Comparison of ENCODE assay signal across 14 cellular contexts in the genomic region with DNA sequence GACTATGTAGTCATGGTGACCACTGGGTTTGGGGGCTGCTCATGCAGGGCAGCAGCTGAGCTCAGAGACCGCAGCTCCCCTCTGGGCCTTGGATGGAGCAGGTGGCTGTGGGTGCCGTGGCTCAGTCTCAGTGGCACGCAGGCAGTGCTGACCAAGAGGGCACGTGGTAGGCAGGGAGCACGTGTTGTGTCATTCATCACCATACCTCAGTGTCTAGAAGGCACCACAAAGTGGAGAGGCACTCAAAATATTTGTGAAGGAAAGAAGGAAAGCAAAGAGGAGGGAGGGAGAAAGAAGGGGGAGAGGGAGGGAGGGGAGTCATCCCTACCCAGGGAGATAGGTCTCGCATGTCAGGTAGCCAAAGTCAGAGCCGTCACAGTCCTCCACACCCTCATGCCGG. TPM values are rescaled to one million over a fixed set of nuclear protein-coding genes. Genes with fewer than 3 reads are reported as not detected.
DNase-seq lines count a peak whose midpoint lies in the region; ATAC-seq, FAIRE-seq and TF ChIP-seq lines count a peak whose summit lies in the region.
"Had no signal": no experiment of that assay in that cellular context is flagged by ENCODE, and none has a peak within 500 bp of the region (broad histone marks: within the 10 kb centered on the region; RNA-seq: fewer than 3 reads in every experiment).

No MANE protein-coding gene starts in this region.

- ATAC-seq in HepG2 (no peak), right lobe of liver (no peak), GM18867 (IDR thresholded peaks at IDR 0.05; ENCODE audit: unreplicated experiment) (no peak)
- ATAC-seq: CD8-positive, alpha-beta T cell had no signal

- no peak for TF ChIP-seq EP300 in HepG2 (IDR thresholded peaks at IDR 0.05; ENCODE audit: low read depth in 2 of 2, low read length in 2 of 2)
- no peak for TF ChIP-seq EP300 in HepG2 (CRISPR knock-in tag; IDR thresholded peaks at IDR 0.05; ENCODE audit: borderline replicate concordance)

- no peaks in the 10 kb centered on the region for H3K4me1 Mint-ChIP-seq in endodermal cell
- H3K4me1 Mint-ChIP-seq: B cell had no signal

- no peak for TF ChIP-seq CTCF in HepG2 (CRISPR knock-in tag; IDR thresholded peaks at IDR 0.05)
- no peak for TF ChIP-seq CTCF in right lobe of liver (IDR thresholded peaks at IDR 0.05)
- TF ChIP-seq CTCF in endodermal cell (conservative IDR thresholded peaks at IDR 0.05): no peak
- no peak for TF ChIP-seq CTCF in osteoblast (IDR thresholded peaks at IDR 0.05; ENCODE audit: extremely low read depth, low read depth, low read length)

- H2AFZ ChIP-seq in HepG2 (ENCODE audit: low read length): no peak overlapping the region
- no peak overlapping the region for H2AFZ ChIP-seq in osteoblast (ENCODE audit: low read length)

- CTCF ChIA-PET in HepG2 (lab: Yijun Ruan, JAX; ENCODE audit: low intra/inter-chr PET ratio, low total read pairs): no interaction called here

- TF ChIP-seq POLR2A in HepG2 (IDR thresholded peaks at IDR 0.05; ENCODE audit: insufficient read depth in 1 of 2, low read depth in 2 of 2, low read length in 2 of 2) (no peak), right lobe of liver (IDR thresholded peaks at IDR 0.05) (no peak)

- in situ Hi-C loops in HepG2 (cut with HindIII; ENCODE audit: extremely low pct_ligation_motif_present, low pct_unique_long_range_greater_than_20kb): no loop called here

- no peak overlapping the region for H3K9ac ChIP-seq in HepG2 (ENCODE audit: insufficient read depth, low read depth, low read length)
- H3K9ac ChIP-seq in endodermal cell (ENCODE audit: extremely low read depth, low read length, poor library complexity, severe bottlenecking): no peak overlapping the region
- H3K9ac ChIP-seq: BLaER1 treated with 17β-estradiol and CSF1 and Interleukin-3, amounts not matched to agents 10 nM and 100 nM had no signal

- H3K9me3 Mint-ChIP-seq in endodermal cell: no peaks in the 10 kb centered on the region

- POLR2A ChIA-PET in HepG2 (lab: Yijun Ruan, JAX): no interaction called here

- no peak for DNase-seq in HepG2 (ENCODE audit: low spot score)
- no peak for DNase-seq in right lobe of liver
- DNase-seq in endodermal cell: peak; percentile 22
- peak; percentile 17 for DNase-seq in osteoblast (ENCODE audit: insufficient read length, low spot score, missing footprints)
- no peak for DNase-seq in HPDE6-E6E7 (ENCODE audit: extremely low spot score)
- no peak for DNase-seq in T-helper 2 cell
- DNase-seq: Calu3; CD8-positive, alpha-beta T cell; DMS79 treated with DMSO at 0.1 percent for 48 hours; GF-D8 had no signal

- intact Hi-C loops in HepG2 (cut with micrococcal nuclease; ENCODE audit: unreplicated experiment) (no loop called here), right lobe of liver (cut with DNase I) (no loop called here)

- H3K4me3 Mint-ChIP-seq in endodermal cell: no peak overlapping the region
- H3K4me3 Mint-ChIP-seq: B cell; CD8-positive, alpha-beta T cell had no signal

- FAIRE-seq in HepG2 (lab: Jason Lieb, UNC): no peak

- H3K27ac ChIP-seq in HepG2 (ENCODE audit: extremely low read length, insufficient read depth, low read length): no peak overlapping the region
- no peak overlapping the region for H3K27ac ChIP-seq in right lobe of liver
- H3K27ac ChIP-seq in endodermal cell (ENCODE audit: low read depth, low read length): no peak overlapping the region
- no peak overlapping the region for H3K27ac ChIP-seq in osteoblast (ENCODE audit: low read depth, low read length)

- H3K4me3 ChIP-seq in HepG2 (replicated peaks in 1 of 3; ENCODE audit: insufficient read depth in 1 of 3, low read depth in 2 of 3, low read length in 3 of 3): no peak overlapping the region
- H3K4me3 ChIP-seq in right lobe of liver: no peak overlapping the region
- no peak overlapping the region for H3K4me3 ChIP-seq in endodermal cell (ENCODE audit: low read length)
- no peak overlapping the region for H3K4me3 ChIP-seq in osteoblast (ENCODE audit: insufficient read depth, low read length)
- H3K4me3 ChIP-seq: BLaER1 treated with 17β-estradiol and CSF1 and Interleukin-3, amounts not matched to agents 10 nM and 100 nM; HAP-1 had no signal

- H3K27ac Mint-ChIP-seq in endodermal cell: no peak overlapping the region
- H3K27ac Mint-ChIP-seq: B cell; CD8-positive, alpha-beta T cell had no signal

- H4K20me1 ChIP-seq in HepG2 (ENCODE audit: insufficient read depth, low read length) (no peaks in the 10 kb centered on the region), osteoblast (ENCODE audit: insufficient read depth, low read length) (no peaks in the 10 kb centered on the region)
- H4K20me1 ChIP-seq: BLaER1 treated with 17β-estradiol and CSF1 and Interleukin-3, amounts not matched to agents 10 nM and 100 nM had no signal

- no peak for TF ChIP-seq RAD21 in HepG2 (CRISPR knock-in tag; IDR thresholded peaks at IDR 0.05)

- H3K4me2 ChIP-seq in HepG2 (ENCODE audit: low read depth, low read length) (no peak overlapping the region), osteoblast (ENCODE audit: insufficient read depth, low read length) (no peak overlapping the region)

- H3K36me3 Mint-ChIP-seq in endodermal cell (ENCODE audit: low read depth): peaks cover 6% of the 10 kb centered on the region

- BruUV-seq in HepG2 (replicated peaks; lab: Mats Ljungman, UMichigan): no TSS peak

- H3K27me3 Mint-ChIP-seq in endodermal cell (ENCODE audit: insufficient read depth): no peaks in the 10 kb centered on the region
- H3K27me3 Mint-ChIP-seq: B cell had no signal

- H3K79me2 ChIP-seq in HepG2 (ENCODE audit: insufficient read depth, low read length): no peaks in the 10 kb centered on the region
- no peaks in the 10 kb centered on the region for H3K79me2 ChIP-seq in osteoblast (ENCODE audit: insufficient read depth, low read length)

- H3K9me3 ChIP-seq in HepG2 (ENCODE audit: low read length) (no peaks in the 10 kb centered on the region), right lobe of liver (no peaks in the 10 kb centered on the region), endodermal cell (ENCODE audit: control insufficient read depth, low read length) (no peaks in the 10 kb centered on the region), osteoblast (ENCODE audit: low read depth, low read length) (no peaks in the 10 kb centered on the region)
- H3K9me3 ChIP-seq: HAP-1 had no signal

- H3K36me3 ChIP-seq in HepG2 (replicated peaks in 1 of 2; ENCODE audit: control insufficient read depth in 1 of 2, insufficient read depth in 2 of 2, low read length in 2 of 2) (no peaks in the 10 kb centered on the region), right lobe of liver (no peaks in the 10 kb centered on the region), endodermal cell (ENCODE audit: control insufficient read depth, insufficient read depth, low read length) (no peaks in the 10 kb centered on the region), osteoblast (ENCODE audit: insufficient read depth, low read length) (no peaks in the 10 kb centered on the region)
- H3K36me3 ChIP-seq: HAP-1 had no signal

- H3K27me3 ChIP-seq in HepG2 (ENCODE audit: control insufficient read depth in 1 of 2, insufficient read depth in 2 of 2, low read length in 2 of 2) (no peaks in the 10 kb centered on the region), right lobe of liver (no peaks in the 10 kb centered on the region), endodermal cell (ENCODE audit: control insufficient read depth, insufficient read depth, low read length, poor library complexity, severe bottlenecking) (no peaks in the 10 kb centered on the region), osteoblast (ENCODE audit: insufficient read depth, low read length) (no peaks in the 10 kb centered on the region)
- H3K27me3 ChIP-seq: BLaER1 treated with 17β-estradiol and CSF1 and Interleukin-3, amounts not matched to agents 10 nM and 100 nM had no signal

- H3K4me1 ChIP-seq in HepG2 (ENCODE audit: insufficient read depth, low read length) (peaks cover 7% of the 10 kb centered on the region), right lobe of liver (no peaks in the 10 kb centered on the region), endodermal cell (ENCODE audit: control insufficient read depth, insufficient read depth, low read length) (no peaks in the 10 kb centered on the region), osteoblast (ENCODE audit: insufficient read depth, low read length) (no peaks in the 10 kb centered on the region)

- 51% methylated on average over 8 of the region's 8 CpGs for WGBS in HepG2 (ENCODE audit: low lambda C conversion rate)
- 70% methylated on average over 4 of the region's 8 CpGs for WGBS in right lobe of liver (ENCODE audit: insufficient coverage, low coverage, low lambda C conversion rate, missing lambda C conversion rate)
- 91 to 92% methylated on average over 6 to 8 of the region's 8 CpGs for WGBS in endodermal cell (ENCODE audit: insufficient coverage in 1 of 2, insufficient read length in 1 of 2), 2 experiments

RNA-seq across cellular contexts. Expression of gene EAF1, which starts 26.1 kb away (rescaled TPM):
- total RNA-seq in HepG2 (2016; rRNA removed; fragmentation: Illumina TruSeq; extraction: Trizol): 30.0 and 38.5 TPM in 2 replicates
- total RNA-seq in HepG2 (2016; cell fraction: cytosol; rRNA removed; fragmentation: Illumina TruSeq; extraction: Trizol; ENCODE audit: low read depth): 2.7 and 2.8 TPM in 2 replicates
- 30.9 and 39.2 TPM in 2 replicates for total RNA-seq in HepG2 (2016; cell fraction: insoluble cytoplasmic fraction; rRNA removed; fragmentation: Illumina TruSeq; extraction: Trizol)
- total RNA-seq in HepG2 (2016; cell fraction: membrane; rRNA removed; fragmentation: Illumina TruSeq; extraction: Trizol): 13.8 and 15.2 TPM in 2 replicates
- 15.8 and 18.3 TPM in 2 replicates for total RNA-seq in HepG2 (2016; cell fraction: nucleus; rRNA removed; fragmentation: Illumina TruSeq; extraction: Trizol)
- 8.1 and 8.4 TPM in 2 replicates for polyA plus RNA-seq in HepG2 (2011; rRNA removed)
- polyA plus RNA-seq in HepG2 (2011; cell fraction: cytosol; rRNA removed): 7.9 and 8.6 TPM in 2 replicates
- 8.3 and 10.1 TPM in 2 replicates for polyA plus RNA-seq in HepG2 (2011; cell fraction: nucleus; rRNA removed)
- 13.2 and 13.9 TPM in 2 replicates for polyA plus RNA-seq in HepG2 (2012)
- 0.75 and 0.85 TPM in 2 replicates for polyA plus RNA-seq in HepG2 (2016; cell fraction: cytosol; fragmentation: Illumina TruSeq; extraction: Trizol; ENCODE audit: low read depth)
- 26.3 and 27.8 TPM in 2 replicates for polyA plus RNA-seq in HepG2 (2016; cell fraction: insoluble cytoplasmic fraction; fragmentation: Illumina TruSeq; extraction: Trizol; ENCODE audit: low read depth)
- polyA plus RNA-seq in HepG2 (2016; cell fraction: membrane; fragmentation: Illumina TruSeq; extraction: Trizol; ENCODE audit: low read depth): 3.4 and 3.8 TPM in 2 replicates
- 20.2 and 20.4 TPM in 2 replicates for polyA plus RNA-seq in HepG2 (2016; cell fraction: nucleus; fragmentation: Illumina TruSeq; extraction: Trizol; ENCODE audit: insufficient read depth, low read depth)
- polyA minus RNA-seq in HepG2 (2011; rRNA and poly(A)+ RNA removed; ENCODE audit: low replicate concordance): 14.7 and 20.2 TPM in 2 replicates
- polyA minus RNA-seq in HepG2 (2011; cell fraction: cytosol; rRNA and poly(A)+ RNA removed): 14.6 and 16.9 TPM in 2 replicates
- 7.5 and 13.4 TPM in 2 replicates for polyA minus RNA-seq in HepG2 (2011; cell fraction: nucleus; rRNA and poly(A)+ RNA removed)
- total RNA-seq in right lobe of liver: 10 to 100 TPM; 11.6 to 27.7 (median 17.1) TPM
- total RNA-seq in endodermal cell: 10 to 100 TPM; 29.1 to 33.1 TPM
- polyA plus RNA-seq in endodermal cell (2013, experiment 1 of 2): 33.3 TPM
- 26.4 TPM for polyA plus RNA-seq in endodermal cell (2013, experiment 2 of 2)
- 22.7 and 29.0 TPM in 2 replicates for total RNA-seq in osteoblast

RNA-seq across cellular contexts. Expression of gene METTL6, which starts 26.2 kb away (rescaled TPM):
- total RNA-seq in HepG2 (2016; rRNA removed; fragmentation: Illumina TruSeq; extraction: Trizol) (29.4 and 35.9 TPM in 2 replicates), right lobe of liver (1 to 10 TPM; 5.3 to 7.5 (median 6.2) TPM), endodermal cell (10 to 100 TPM; 22.3 to 24.8 TPM), osteoblast (33.0 and 36.6 TPM in 2 replicates)
- 22.7 and 26.8 TPM in 2 replicates for total RNA-seq in HepG2 (2016; cell fraction: cytosol; rRNA removed; fragmentation: Illumina TruSeq; extraction: Trizol; ENCODE audit: low read depth)
- total RNA-seq in HepG2 (2016; cell fraction: insoluble cytoplasmic fraction; rRNA removed; fragmentation: Illumina TruSeq; extraction: Trizol): 27.2 and 36.6 TPM in 2 replicates
- 24.1 and 24.6 TPM in 2 replicates for total RNA-seq in HepG2 (2016; cell fraction: membrane; rRNA removed; fragmentation: Illumina TruSeq; extraction: Trizol)
- 19.4 and 19.9 TPM in 2 replicates for total RNA-seq in HepG2 (2016; cell fraction: nucleus; rRNA removed; fragmentation: Illumina TruSeq; extraction: Trizol)
- 17.2 and 17.3 TPM in 2 replicates for polyA plus RNA-seq in HepG2 (2011; rRNA removed)
- 14.0 and 16.7 TPM in 2 replicates for polyA plus RNA-seq in HepG2 (2011; cell fraction: cytosol; rRNA removed)
- polyA plus RNA-seq in HepG2 (2011; cell fraction: nucleus; rRNA removed): 8.0 and 10.6 TPM in 2 replicates
- 14.2 and 16.9 TPM in 2 replicates for polyA plus RNA-seq in HepG2 (2012)
- 8.7 and 10.2 TPM in 2 replicates for polyA plus RNA-seq in HepG2 (2016; cell fraction: cytosol; fragmentation: Illumina TruSeq; extraction: Trizol; ENCODE audit: low read depth)
- polyA plus RNA-seq in HepG2 (2016; cell fraction: insoluble cytoplasmic fraction; fragmentation: Illumina TruSeq; extraction: Trizol; ENCODE audit: low read depth): 27.6 and 30.8 TPM in 2 replicates
- 10.9 and 14.1 TPM in 2 replicates for polyA plus RNA-seq in HepG2 (2016; cell fraction: membrane; fragmentation: Illumina TruSeq; extraction: Trizol; ENCODE audit: low read depth)
- 18.8 and 19.1 TPM in 2 replicates for polyA plus RNA-seq in HepG2 (2016; cell fraction: nucleus; fragmentation: Illumina TruSeq; extraction: Trizol; ENCODE audit: insufficient read depth, low read depth)
- 17.3 and 21.1 TPM in 2 replicates for polyA minus RNA-seq in HepG2 (2011; rRNA and poly(A)+ RNA removed; ENCODE audit: low replicate concordance)
- polyA minus RNA-seq in HepG2 (2011; cell fraction: cytosol; rRNA and poly(A)+ RNA removed): 7.7 and 9.8 TPM in 2 replicates
- polyA minus RNA-seq in HepG2 (2011; cell fraction: nucleus; rRNA and poly(A)+ RNA removed): 20.2 and 23.5 TPM in 2 replicates
- polyA plus RNA-seq in endodermal cell (2013, experiment 1 of 2): 24.6 TPM
- 20.7 TPM for polyA plus RNA-seq in endodermal cell (2013, experiment 2 of 2)

Comparison
In these comparisons a context has a peak if more than half of its experiments do, and no peak if none do; other contexts are left out.
1. DNase-seq: peak in endodermal cell (single experiment) and osteoblast (single experiment); none in HepG2 (single experiment), right lobe of liver (0 of 3), HPDE6-E6E7 (single experiment) and T-helper 2 cell (0 of 5).